In the genomic region with DNA sequence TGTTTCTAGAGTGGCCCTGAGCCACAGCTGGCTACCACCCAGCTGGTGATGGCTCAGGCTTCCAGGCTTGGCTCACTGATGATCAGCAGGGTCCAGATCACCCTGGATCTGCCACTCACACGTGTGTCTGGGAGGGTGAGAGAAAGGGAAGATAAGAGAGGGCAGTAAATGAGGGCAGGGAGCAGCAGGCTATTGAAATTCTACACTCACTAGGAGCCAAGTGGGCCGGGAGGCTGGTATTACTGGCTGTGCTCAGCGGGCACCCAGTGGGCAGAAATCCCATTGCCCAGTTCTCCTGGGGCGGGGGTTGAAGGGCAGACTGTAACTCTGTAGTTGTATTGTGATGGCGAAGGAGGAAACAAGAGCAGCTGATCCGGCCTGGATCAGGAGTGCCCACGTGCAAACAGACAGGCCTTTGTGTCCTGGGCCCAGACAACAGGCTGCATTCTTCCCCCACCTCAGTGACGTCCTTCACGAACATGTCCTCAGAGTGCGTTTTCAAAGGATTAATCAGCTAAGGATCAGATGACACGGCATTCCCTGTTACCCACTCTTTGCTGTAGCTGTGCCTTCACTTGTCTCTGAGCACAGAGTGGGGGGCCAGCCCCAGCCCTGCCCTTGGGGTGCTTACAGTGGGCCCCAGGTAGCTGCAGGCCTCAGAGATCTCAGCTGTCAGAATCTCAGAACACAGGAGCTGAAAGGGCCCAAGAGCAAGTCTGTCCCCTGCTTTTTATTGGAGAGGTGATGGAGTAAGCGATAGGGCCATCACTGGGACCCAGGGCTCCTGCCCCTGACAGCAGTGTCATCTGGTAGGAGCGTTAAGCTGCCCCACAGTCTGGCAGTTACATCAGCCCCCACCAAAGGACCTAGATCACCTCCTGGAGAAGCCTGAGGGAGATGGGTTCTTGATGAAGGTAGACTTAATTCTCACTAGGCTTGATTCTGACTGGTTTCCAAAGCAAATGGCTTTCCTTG, we compare ENCODE assay signal across 8 cellular contexts.
DNase-seq lines count a peak whose midpoint lies in the region; ATAC-seq and TF ChIP-seq lines count a peak whose summit lies in the region.

No MANE protein-coding gene starts in this region.

- H3K27me3 Mint-ChIP-seq in stimulated activated naive CD8-positive, alpha-beta T cell treated with anti-CD3 and anti-CD28 coated beads, Interleukin-15, amount 100 ng/mL, for 72 hours: peaks cover 5% of the 10 kb centered on the region
- peaks cover 0 to 19% (median 0%) of the 10 kb centered on the region in 5 donors for H3K27me3 Mint-ChIP-seq in naive thymus-derived CD4-positive, alpha-beta T cell
- H3K27me3 Mint-ChIP-seq in CD4-positive, alpha-beta memory T cell: no peaks in the 10 kb centered on the region

- DNase-seq in stimulated activated naive CD8-positive, alpha-beta T cell treated with anti-CD3 and anti-CD28 coated beads, Interleukin-15, amount 100 ng/mL, for 72 hours: no peak
- no peak for DNase-seq in stimulated activated naive CD8-positive, alpha-beta T cell treated with anti-CD3 and anti-CD28 coated beads, Interleukin-15, Interleukin-2, amounts not matched to agents 100 U/mL and 50 U/mL, for 24 hours
- DNase-seq in esophagus muscularis mucosa (ENCODE audit: extremely low spot score) (peak; percentile 89), OCI-M2 (lab: John Stamatoyannopoulos, UW; ENCODE audit: unreplicated experiment) (no peak)
- no peak for DNase-seq in naive thymus-derived CD4-positive, alpha-beta T cell
- no peak for DNase-seq in CD4-positive, alpha-beta memory T cell

- no peaks in the 10 kb centered on the region for H3K4me1 ChIP-seq in esophagus muscularis mucosa
- no peaks in the 10 kb centered on the region for H3K4me1 ChIP-seq in naive thymus-derived CD4-positive, alpha-beta T cell (ENCODE audit: control insufficient read depth in 2 of 2, insufficient read depth in 2 of 2, low read length in 2 of 2)
- H3K4me1 ChIP-seq in CD4-positive, alpha-beta memory T cell (ENCODE audit: insufficient read depth, low read length): no peaks in the 10 kb centered on the region

- no peaks in the 10 kb centered on the region for H3K36me3 Mint-ChIP-seq in naive thymus-derived CD4-positive, alpha-beta T cell
- no peaks in the 10 kb centered on the region for H3K36me3 Mint-ChIP-seq in CD4-positive, alpha-beta memory T cell

- no peak for TF ChIP-seq EP300 in esophagus muscularis mucosa (IDR thresholded peaks at IDR 0.05)

- no peaks in the 10 kb centered on the region for H3K9me3 Mint-ChIP-seq in stimulated activated naive CD8-positive, alpha-beta T cell treated with anti-CD3 and anti-CD28 coated beads, Interleukin-15, amount 100 ng/mL, for 72 hours
- H3K9me3 Mint-ChIP-seq in naive thymus-derived CD4-positive, alpha-beta T cell: no peaks in the 10 kb centered on the region
- no peaks in the 10 kb centered on the region for H3K9me3 Mint-ChIP-seq in CD4-positive, alpha-beta memory T cell

- TF ChIP-seq CTCF in esophagus muscularis mucosa (IDR thresholded peaks at IDR 0.05): no peak

- H3K4me3 Mint-ChIP-seq in stimulated activated naive CD8-positive, alpha-beta T cell treated with anti-CD3 and anti-CD28 coated beads, Interleukin-15, amount 100 ng/mL, for 72 hours: no peak overlapping the region
- H3K4me3 Mint-ChIP-seq in naive thymus-derived CD4-positive, alpha-beta T cell: no peak overlapping the region
- no peak overlapping the region for H3K4me3 Mint-ChIP-seq in CD4-positive, alpha-beta memory T cell

- CTCF ChIA-PET in naive thymus-derived CD4-positive, alpha-beta T cell (lab: Charles Lee): no interaction called here
- CTCF ChIA-PET in CD4-positive, alpha-beta memory T cell (lab: Charles Lee; ENCODE audit: partially characterized antibody): interaction anchor here (1.4 kb wide), 1 partner anchor 18 kb away, joined by 3 read pairs; no protein-coding TSS in a partner anchor

- H3K27ac Mint-ChIP-seq in stimulated activated naive CD8-positive, alpha-beta T cell treated with anti-CD3 and anti-CD28 coated beads, Interleukin-15, amount 100 ng/mL, for 72 hours: no peak overlapping the region
- no peak overlapping the region for H3K27ac Mint-ChIP-seq in naive thymus-derived CD4-positive, alpha-beta T cell
- no peak overlapping the region for H3K27ac Mint-ChIP-seq in CD4-positive, alpha-beta memory T cell

- H3K27me3 ChIP-seq in esophagus muscularis mucosa: no peaks in the 10 kb centered on the region
- no peaks in the 10 kb centered on the region for H3K27me3 ChIP-seq in naive thymus-derived CD4-positive, alpha-beta T cell (ENCODE audit: control insufficient read depth in 2 of 2, insufficient read depth in 2 of 2, low read length in 2 of 2)
- H3K27me3 ChIP-seq in CD4-positive, alpha-beta memory T cell (ENCODE audit: insufficient read depth, low read length): no peaks in the 10 kb centered on the region

- no peaks in the 10 kb centered on the region for H3K36me3 ChIP-seq in esophagus muscularis mucosa
- no peaks in the 10 kb centered on the region for H3K36me3 ChIP-seq in naive thymus-derived CD4-positive, alpha-beta T cell (ENCODE audit: control insufficient read depth in 2 of 3, insufficient read depth in 3 of 3, low read length in 3 of 3)
- H3K36me3 ChIP-seq in CD4-positive, alpha-beta memory T cell (ENCODE audit: insufficient read depth, low read length): no peaks in the 10 kb centered on the region

- ATAC-seq in stimulated activated naive CD8-positive, alpha-beta T cell treated with anti-CD3 and anti-CD28 coated beads, Interleukin-15, amount 100 ng/mL, for 72 hours: peak; percentile 31
- ATAC-seq in stimulated activated naive CD8-positive, alpha-beta T cell treated with anti-CD3 and anti-CD28 coated beads, Interleukin-15, Interleukin-2, amounts not matched to agents 100 U/mL and 50 U/mL, for 24 hours: no peak
- ATAC-seq in naive thymus-derived CD4-positive, alpha-beta T cell: peak; percentile 26
- no peak for ATAC-seq in GM21423 (IDR thresholded peaks at IDR 0.05; ENCODE audit: unreplicated experiment)
- no peak for ATAC-seq in HG02642 (IDR thresholded peaks at IDR 0.05; ENCODE audit: poor library complexity, unreplicated experiment)

- no peak overlapping the region for H3K27ac ChIP-seq in esophagus muscularis mucosa (replicated peaks in 1 of 4)
- H3K27ac ChIP-seq in naive thymus-derived CD4-positive, alpha-beta T cell (ENCODE audit: low read depth, low read length): no peak overlapping the region
- H3K27ac ChIP-seq in CD4-positive, alpha-beta memory T cell (ENCODE audit: low read depth, low read length): no peak overlapping the region

- no peaks in the 10 kb centered on the region for H3K4me1 Mint-ChIP-seq in stimulated activated naive CD8-positive, alpha-beta T cell treated with anti-CD3 and anti-CD28 coated beads, Interleukin-15, amount 100 ng/mL, for 72 hours
- H3K4me1 Mint-ChIP-seq in naive thymus-derived CD4-positive, alpha-beta T cell: no peaks in the 10 kb centered on the region
- no peaks in the 10 kb centered on the region for H3K4me1 Mint-ChIP-seq in CD4-positive, alpha-beta memory T cell

- POLR2A ChIA-PET in naive thymus-derived CD4-positive, alpha-beta T cell (lab: Charles Lee): interaction anchor here (1.0 kb wide), 1 partner anchor 11 kb away, joined by 3 read pairs; no protein-coding TSS in a partner anchor
- POLR2A ChIA-PET in CD4-positive, alpha-beta memory T cell (lab: Charles Lee; ENCODE audit: partially characterized antibody): interaction anchor here (2.6 kb wide), 1 partner anchor 14 kb away, joined by 6 read pairs; no protein-coding TSS in a partner anchor

- peaks cover 0 to 9% (median 0%) of the 10 kb centered on the region in 4 donors for H3K9me3 ChIP-seq in esophagus muscularis mucosa
- H3K9me3 ChIP-seq in naive thymus-derived CD4-positive, alpha-beta T cell (ENCODE audit: control insufficient read depth in 2 of 3, low read length in 3 of 3): no peaks in the 10 kb centered on the region
- H3K9me3 ChIP-seq in CD4-positive, alpha-beta memory T cell (ENCODE audit: control insufficient read depth in 1 of 2, low read length in 2 of 2): no peaks in the 10 kb centered on the region

- WGBS in esophagus muscularis mucosa: 75% methylated on average over 12 of the region's 13 CpGs

- no peak overlapping the region for H3K4me3 ChIP-seq in esophagus muscularis mucosa
- no peak overlapping the region for H3K4me3 ChIP-seq in naive thymus-derived CD4-positive, alpha-beta T cell (ENCODE audit: low read length)
- no peak overlapping the region for H3K4me3 ChIP-seq in CD4-positive, alpha-beta memory T cell (ENCODE audit: low read length in 2 of 2)

- intact Hi-C loops in esophagus muscularis mucosa (cut with DNase I): no loop called here
- intact Hi-C loops in naive thymus-derived CD4-positive, alpha-beta T cell (cut with micrococcal nuclease): loop anchor here in 1 of 2 donors (2.0 kb wide), 1 partner anchor 57 kb away; no protein-coding TSS in a partner anchor
- intact Hi-C loops in CD4-positive, alpha-beta memory T cell (cut with micrococcal nuclease): loop anchor here (10.0 kb wide), 1 partner anchor 1231 kb away; no protein-coding TSS in a partner anchor

- no peak for TF ChIP-seq POLR2A in esophagus muscularis mucosa (IDR thresholded peaks at IDR 0.05; ENCODE audit: low read depth)

Comparison
In these comparisons a context has a peak if more than half of its experiments do, and no peak if none do; other contexts are left out.
1. ATAC-seq: peak in stimulated activated naive CD8-positive, alpha-beta T cell treated with anti-CD3 and anti-CD28 coated beads, Interleukin-15, amount 100 ng/mL, for 72 hours (single experiment) and naive thymus-derived CD4-positive, alpha-beta T cell (single experiment); none in stimulated activated naive CD8-positive, alpha-beta T cell treated with anti-CD3 and anti-CD28 coated beads, Interleukin-15, Interleukin-2, amounts not matched to agents 100 U/mL and 50 U/mL, for 24 hours (single experiment), GM21423 (single experiment) and HG02642 (single experiment).